Comparison of ENCODE assay signal across 20 cellular contexts in genomic region chr14:36313898-36314297, GRCh38. TPM values are rescaled to one million over a fixed set of nuclear protein-coding genes. Genes with fewer than 3 reads are reported as not detected.
DNase-seq lines count a peak whose midpoint lies in the region; ATAC-seq, FAIRE-seq and TF ChIP-seq lines count a peak whose summit lies in the region.
"Had no signal": no experiment of that assay in that cellular context is flagged by ENCODE, and none has a peak within 500 bp of the region (broad histone marks: within the 10 kb centered on the region; RNA-seq: fewer than 3 reads in every experiment).

No MANE protein-coding gene starts in this region.

- DNase-seq in A549 (ENCODE audit: low read depth in 1 of 2, low spot score in 1 of 2) (peak in 1 of 2 experiments; percentile 14), D721Med (ENCODE audit: insufficient read length, low spot score) (no peak), NCI-H69 (lab: John Stamatoyannopoulos, UW) (peak; percentile 51), endodermal cell (no peak), psoas muscle (no peak), lower leg skin (ENCODE audit: low spot score in 2 of 2) (no peak), pons (ENCODE audit: low spot score) (no peak)
- DNase-seq: activated CD4-positive, alpha-beta T cell treated with anti-CD3 and anti-CD28 coated beads, Interleukin-2, amount 50 U/mL, for 4 hours; CD4-positive, alpha-beta T cell; cortex of kidney; heart right ventricle; naive B cell; Right ventricle myocardium superior; stimulated activated CD4-positive, alpha-beta T cell treated with anti-CD3 and anti-CD28 coated beads, Interleukin-1b, Interleukin-23, amount 100 ng/mL, for 48 hours had no signal

- no peaks in the 10 kb centered on the region for H3K27me3 Mint-ChIP-seq in endodermal cell (ENCODE audit: insufficient read depth)
- H3K27me3 Mint-ChIP-seq: CD4-positive, alpha-beta T cell; naive B cell had no signal

- H3K4me1 Mint-ChIP-seq in endodermal cell: peaks cover 47% of the 10 kb centered on the region

- H3K27me3 ChIP-seq in endodermal cell (ENCODE audit: control insufficient read depth, insufficient read depth, low read length, poor library complexity, severe bottlenecking) (no peaks in the 10 kb centered on the region), psoas muscle (ENCODE audit: insufficient read depth in 3 of 3, low read length in 2 of 3) (no peaks in the 10 kb centered on the region)
- H3K27me3 ChIP-seq: ascending aorta, heart right ventricle had no signal

- peaks cover 50% of the 10 kb centered on the region for H3K36me3 ChIP-seq in endodermal cell (ENCODE audit: control insufficient read depth, insufficient read depth, low read length)
- peaks cover 0 to 56% of the 10 kb centered on the region in 2 donors for H3K36me3 ChIP-seq in psoas muscle (ENCODE audit: insufficient read depth in 1 of 2, low read depth in 1 of 2)

- WGBS in A549 (ENCODE audit: missing lambda C conversion rate): 75% methylated on average over 3 of the region's 3 CpGs
- WGBS in endodermal cell (ENCODE audit: insufficient coverage in 1 of 2, insufficient read length in 1 of 2), 2 experiments: 60 to 82% methylated on average over 2 to 3 of the region's 3 CpGs
- WGBS in psoas muscle, 3 donors: 91 to 93% (median 92%) methylated on average over 3 of the region's 3 CpGs
- 89 to 92% methylated on average over 3 of the region's 3 CpGs for WGBS in lower leg skin, 2 donors

- H3K27ac ChIP-seq in A549: no peak overlapping the region
- H3K27ac ChIP-seq in endodermal cell (ENCODE audit: low read depth, low read length): no peak overlapping the region
- H3K27ac ChIP-seq in psoas muscle: no peak overlapping the region
- H3K27ac ChIP-seq: ascending aorta, heart right ventricle, thoracic aorta had no signal

- H3K9me3 ChIP-seq in A549 (no peaks in the 10 kb centered on the region), endodermal cell (ENCODE audit: control insufficient read depth, low read length) (no peaks in the 10 kb centered on the region), psoas muscle (no peaks in the 10 kb centered on the region)
- H3K9me3 ChIP-seq: ascending aorta, heart right ventricle, thoracic aorta had no signal

- CTCF ChIA-PET in A549 (lab: Yijun Ruan, JAX): interaction anchor here (0.7 to 1.8 kb wide), 5 partner anchors 18 to 245 kb away, joined by 3 to 16 read pairs (median 3); no protein-coding TSS in a partner anchor

- no peaks in the 10 kb centered on the region for H3K9me3 Mint-ChIP-seq in endodermal cell
- H3K9me3 Mint-ChIP-seq: activated T-helper 1 cell treated with anti-CD3 and anti-CD28 coated beads, Interleukin-12 subunit alpha, Interleukin-12 subunit beta, Interleukin-2, Interleukin-4 antibody, amounts not matched to agents 30 ng/mL and 10 ng/mL and 1 ng/mL, durations not matched to agents 14 hours and 24 hours and 36 hours; CD4-positive, alpha-beta T cell; naive B cell had no signal

- FAIRE-seq in A549 (lab: Jason Lieb, UNC) (peak; percentile 13), D721Med (lab: Jason Lieb, UNC) (no peak)

- H3K9ac ChIP-seq in endodermal cell (ENCODE audit: extremely low read depth, low read length, poor library complexity, severe bottlenecking): no peak overlapping the region

- TF ChIP-seq POLR2A in A549 (IDR thresholded peaks at IDR 0.05; ENCODE audit: low read length) (no peak), lower leg skin (IDR thresholded peaks at IDR 0.05) (no peak)

- intact Hi-C loops in psoas muscle (cut with DNase I): no loop called here
- intact Hi-C loops in lower leg skin (cut with DNase I; ENCODE audit: low total_unique reads): no loop called here

- H3K4me3 Mint-ChIP-seq in endodermal cell: no peak overlapping the region
- H3K4me3 Mint-ChIP-seq: activated T-helper 1 cell treated with anti-CD3 and anti-CD28 coated beads, Interleukin-12 subunit alpha, Interleukin-12 subunit beta, Interleukin-2, Interleukin-4 antibody, amounts not matched to agents 30 ng/mL and 10 ng/mL and 1 ng/mL, durations not matched to agents 14 hours and 24 hours and 36 hours; CD4-positive, alpha-beta T cell; naive B cell had no signal

- no peak overlapping the region for H3K4me3 ChIP-seq in A549
- no peak overlapping the region for H3K4me3 ChIP-seq in endodermal cell (ENCODE audit: low read length)
- H3K4me3 ChIP-seq in psoas muscle: no peak overlapping the region
- no peak overlapping the region for H3K4me3 ChIP-seq in lower leg skin (ENCODE audit: low read depth, poor library complexity, severe bottlenecking)
- H3K4me3 ChIP-seq: ascending aorta, heart right ventricle, thoracic aorta had no signal

- no peak overlapping the region for H3K4me2 ChIP-seq in A549

- TF ChIP-seq EP300 in A549 (IDR thresholded peaks at IDR 0.05): no peak

- ATAC-seq in A549: peak; percentile 57 to 59; a peak in 3 of 6 replicates
- ATAC-seq in psoas muscle: no peak
- ATAC-seq in GM18907 (IDR thresholded peaks at IDR 0.05; ENCODE audit: unreplicated experiment): no peak
- ATAC-seq: esophagus mucosa, heart right ventricle, left lobe of liver had no signal

- POLR2A ChIA-PET in A549 (lab: Yijun Ruan, JAX): no interaction called here

- H3K36me3 Mint-ChIP-seq in endodermal cell (ENCODE audit: low read depth): peaks cover 24% of the 10 kb centered on the region

- peaks cover 18% of the 10 kb centered on the region for H3K4me1 ChIP-seq in A549
- peaks cover 9% of the 10 kb centered on the region for H3K4me1 ChIP-seq in endodermal cell (ENCODE audit: control insufficient read depth, insufficient read depth, low read length)
- H3K4me1 ChIP-seq in psoas muscle: peaks cover 20% of the 10 kb centered on the region

- peak in 1 of 2 experiments; percentile 12; a peak in 1 of 5 replicates for TF ChIP-seq RAD21 in A549 (conservative IDR thresholded peaks at IDR 0.05 in 1 of 2, IDR thresholded peaks at IDR 0.05 in 1 of 2)

- no peak overlapping the region for H3K27ac Mint-ChIP-seq in endodermal cell
- H3K27ac Mint-ChIP-seq: activated T-helper 1 cell treated with anti-CD3 and anti-CD28 coated beads, Interleukin-12 subunit alpha, Interleukin-12 subunit beta, Interleukin-2, Interleukin-4 antibody, amounts not matched to agents 30 ng/mL and 10 ng/mL and 1 ng/mL, durations not matched to agents 14 hours and 24 hours and 36 hours; CD4-positive, alpha-beta T cell had no signal

- TF ChIP-seq CTCF in A549 (IDR thresholded peaks at IDR 0.05) (0 out of 3 replicates have a peak, but pooled peaks have one; percentile 14), D721Med (IDR thresholded peaks at IDR 0.05; ENCODE audit: insufficient read depth, missing control alignments) (peak; percentile 20), endodermal cell (conservative IDR thresholded peaks at IDR 0.05) (peak; percentile 50), psoas muscle (IDR thresholded peaks at IDR 0.05) (no peak), lower leg skin (IDR thresholded peaks at IDR 0.05) (no peak)

TF ChIP-seq in A549, 52 proteins besides CTCF, POLR2A, EP300 and RAD21:
- TF ChIP-seq SMC3 (IDR thresholded peaks at IDR 0.05) (0 out of 3 replicates have a peak, but pooled peaks have one; percentile 10), CEBPB (IDR thresholded peaks at IDR 0.05) (no peak)

RNA-seq across cellular contexts. Expression of gene MBIP, which starts 6.5 kb away (rescaled TPM):
- polyA plus RNA-seq in A549 (2011; rRNA removed): 24.3 and 33.1 TPM in 2 replicates
- 10.0 and 10.7 TPM in 2 replicates for polyA plus RNA-seq in A549 (2012; cell fraction: cytosol; rRNA removed)
- 6.1 and 7.5 TPM in 2 replicates for polyA plus RNA-seq in A549 (2012; cell fraction: nucleus; rRNA removed)
- polyA plus RNA-seq in A549 (2017; fragmentation: RNase III; extraction: RNeasy Plus Mini Kit Qiagen cat#74134 plus additional on column Dnase treatment): 16.5 to 17.4 TPM (median 17.0 TPM) in 3 replicates
- polyA minus RNA-seq in A549 (2011; rRNA and poly(A)+ RNA removed): 10.9 and 13.0 TPM in 2 replicates
- total RNA-seq in endodermal cell: 10 to 100 TPM; 35.5 TPM
- 37.7 TPM for polyA plus RNA-seq in endodermal cell (2013, experiment 1 of 2)
- polyA plus RNA-seq in endodermal cell (2013, experiment 2 of 2): 37.7 TPM
- total RNA-seq in psoas muscle: 1 to 10 TPM; 6.0 to 6.5 (median 6.3) TPM
- 1 to 10 TPM; 3.7 to 6.3 (median 5.6) TPM for polyA plus RNA-seq in psoas muscle
- total RNA-seq in lower leg skin: 10 to 100 TPM; 17.2 to 35.8 (median 21.0) TPM

Comparison
In these comparisons a context has a peak if more than half of its experiments do, and no peak if none do; other contexts are left out.
1. ATAC-seq: peak in A549 (2 of 2); none in psoas muscle (0 of 4) and GM18907 (single experiment).
2. CTCF ChIP-seq: peak in A549 (single experiment), D721Med (single experiment) and endodermal cell (single experiment); none in psoas muscle (single experiment) and lower leg skin (0 of 3).